ENCODE assay signal across 11 cellular contexts in genomic region chrX:69179380-69179911, GRCh38. TPM values are rescaled to one million over a fixed set of nuclear protein-coding genes. Genes with fewer than 3 reads are reported as not detected.
DNase-seq lines count a peak whose midpoint lies in the region; ATAC-seq and TF ChIP-seq lines count a peak whose summit lies in the region.
"Had no signal": no experiment of that assay in that cellular context is flagged by ENCODE, and none has a peak within 500 bp of the region (broad histone marks: within the 10 kb centered on the region; RNA-seq: fewer than 3 reads in every experiment).

No MANE protein-coding gene starts in this region.

- H3K27ac ChIP-seq in temporal lobe (ENCODE audit: low read depth, low read length) = peak overlapping the region; percentile 36
- H3K27ac ChIP-seq: 22Rv1, parathyroid adenoma had no signal

- peak overlapping the region; percentile 86 for H3K27ac Mint-ChIP-seq in glutamatergic neuron (ENCODE audit: unreplicated experiment)
- no peak overlapping the region for H3K27ac Mint-ChIP-seq in immature natural killer cell
- no peak overlapping the region for H3K27ac Mint-ChIP-seq in activated CD8-positive, alpha-beta memory T cell treated with anti-CD3 and anti-CD28 coated beads, Interleukin-2, amount 10 ng/mL, durations not matched to agents 7 days and 5 days

- peaks cover 13% of the 10 kb centered on the region for H3K4me1 Mint-ChIP-seq in glutamatergic neuron (ENCODE audit: low read depth, unreplicated experiment)
- no peaks in the 10 kb centered on the region for H3K4me1 Mint-ChIP-seq in immature natural killer cell
- no peaks in the 10 kb centered on the region for H3K4me1 Mint-ChIP-seq in activated CD8-positive, alpha-beta memory T cell treated with anti-CD3 and anti-CD28 coated beads, Interleukin-2, amount 10 ng/mL, durations not matched to agents 7 days and 5 days

- DNase-seq in NCI-H2081 (lab: John Stamatoyannopoulos, UW) = peak; percentile 63 to 71
- no peak for DNase-seq in NCI-H2081 treated with DMSO at 0.1 percent for 48 hours (lab: John Stamatoyannopoulos, UW)
- DNase-seq in NCI-H748 (lab: John Stamatoyannopoulos, UW; ENCODE audit: unreplicated experiment) = peak; percentile 97
- peak; percentile 54 for DNase-seq in glutamatergic neuron
- no peak for DNase-seq in immature natural killer cell
- no peak for DNase-seq in activated CD8-positive, alpha-beta memory T cell treated with anti-CD3 and anti-CD28 coated beads, Interleukin-2, amount 10 ng/mL, durations not matched to agents 7 days and 5 days
- DNase-seq: activated CD4-positive, alpha-beta T cell treated with anti-CD3 and anti-CD28 coated beads, Interleukin-2, amount 50 U/mL, for 48 hours had no signal

- CTCF ChIA-PET in activated CD8-positive, alpha-beta memory T cell treated with anti-CD3 and anti-CD28 coated beads, Interleukin-2, amount 10 ng/mL, durations not matched to agents 7 days and 5 days (lab: Charles Lee) = no interaction called here

- no peaks in the 10 kb centered on the region for H3K9me3 Mint-ChIP-seq in glutamatergic neuron (ENCODE audit: unreplicated experiment)
- no peaks in the 10 kb centered on the region for H3K9me3 Mint-ChIP-seq in immature natural killer cell
- H3K9me3 Mint-ChIP-seq in activated CD8-positive, alpha-beta memory T cell treated with anti-CD3 and anti-CD28 coated beads, Interleukin-2, amount 10 ng/mL, durations not matched to agents 7 days and 5 days (ENCODE audit: low read depth) = no peaks in the 10 kb centered on the region

- no peak for ATAC-seq in HG03460 (IDR thresholded peaks at IDR 0.05; ENCODE audit: unreplicated experiment)
- ATAC-seq in activated CD8-positive, alpha-beta memory T cell treated with anti-CD3 and anti-CD28 coated beads, Interleukin-2, amount 10 ng/mL, durations not matched to agents 7 days and 5 days = no peak

- peak overlapping the region; percentile 71 for H3K4me3 Mint-ChIP-seq in glutamatergic neuron (ENCODE audit: unreplicated experiment)
- H3K4me3 Mint-ChIP-seq in immature natural killer cell = no peak overlapping the region
- H3K4me3 Mint-ChIP-seq in activated CD8-positive, alpha-beta memory T cell treated with anti-CD3 and anti-CD28 coated beads, Interleukin-2, amount 10 ng/mL, durations not matched to agents 7 days and 5 days = no peak overlapping the region

- no peak for TF ChIP-seq CTCF in glutamatergic neuron (IDR thresholded peaks at IDR 0.05; ENCODE audit: partially characterized antibody, unreplicated experiment)

- H3K27me3 Mint-ChIP-seq in glutamatergic neuron (ENCODE audit: unreplicated experiment) = peaks cover 2% of the 10 kb centered on the region
- H3K27me3 Mint-ChIP-seq in immature natural killer cell (ENCODE audit: low read depth in 3 of 3) = peaks cover 4 to 10% (median 8%) of the 10 kb centered on the region in 3 donors
- peaks cover 4% of the 10 kb centered on the region for H3K27me3 Mint-ChIP-seq in activated CD8-positive, alpha-beta memory T cell treated with anti-CD3 and anti-CD28 coated beads, Interleukin-2, amount 10 ng/mL, durations not matched to agents 7 days and 5 days

- H3K36me3 Mint-ChIP-seq in glutamatergic neuron (ENCODE audit: unreplicated experiment) (no peaks in the 10 kb centered on the region), immature natural killer cell (peaks cover 0 to 3% (median 0%) of the 10 kb centered on the region in 3 donors)
- no peaks in the 10 kb centered on the region for H3K36me3 Mint-ChIP-seq in activated CD8-positive, alpha-beta memory T cell treated with anti-CD3 and anti-CD28 coated beads, Interleukin-2, amount 10 ng/mL, durations not matched to agents 7 days and 5 days

RNA-seq across cellular contexts. Expression of gene PJA1, which starts 14.2 kb away (rescaled TPM):
- 54.9 TPM for total RNA-seq in glutamatergic neuron (ENCODE audit: unreplicated experiment)
- total RNA-seq in temporal lobe = 105 TPM
- polyA plus RNA-seq in immature natural killer cell = 10 to 100 TPM; 28.9 to 42.2 (median 36.4) TPM
- total RNA-seq in activated CD8-positive, alpha-beta memory T cell treated with anti-CD3 and anti-CD28 coated beads, Interleukin-2, amount 10 ng/mL, durations not matched to agents 7 days and 5 days = 10 to 100 TPM; 17.5 to 20.1 TPM

Comparison
In these comparisons a context has a peak if more than half of its experiments do, and no peak if none do; other contexts are left out.
1. DNase-seq: peak in NCI-H2081 (2 of 2), NCI-H748 (single experiment) and glutamatergic neuron (single experiment); none in NCI-H2081 treated with DMSO at 0.1 percent for 48 hours (single experiment), immature natural killer cell (0 of 3) and activated CD8-positive, alpha-beta memory T cell treated with anti-CD3 and anti-CD28 coated beads, Interleukin-2, amount 10 ng/mL, durations not matched to agents 7 days and 5 days (single experiment).